Comparison of ENCODE assay signal across 25 cellular contexts in genomic region chr21:41712730-41713129, GRCh38. TPM values are rescaled to one million over a fixed set of nuclear protein-coding genes. Genes with fewer than 3 reads are reported as not detected.
DNase-seq lines count a peak whose midpoint lies in the region; ATAC-seq, FAIRE-seq and TF ChIP-seq lines count a peak whose summit lies in the region.
"Had no signal": no experiment of that assay in that cellular context is flagged by ENCODE, and none has a peak within 500 bp of the region (broad histone marks: within the 10 kb centered on the region; RNA-seq: fewer than 3 reads in every experiment).

No MANE protein-coding gene starts in this region.

- CTCF ChIA-PET in HepG2 (lab: Yijun Ruan, JAX; ENCODE audit: low intra/inter-chr PET ratio, low total read pairs) = no interaction called here
- CTCF ChIA-PET in HEK293T (lab: Yijun Ruan, JAX) = no interaction called here

- H3K4me1 ChIP-seq in GM23338 (ENCODE audit: insufficient read depth) (peaks cover 11% of the 10 kb centered on the region), HepG2 (ENCODE audit: insufficient read depth, low read length) (peaks cover 83% of the 10 kb centered on the region)

- peaks cover 14% of the 10 kb centered on the region for H3K27me3 Mint-ChIP-seq in GM23338 (ENCODE audit: insufficient read depth, low read depth, poor library complexity)
- H3K27me3 Mint-ChIP-seq in type B pancreatic cell = peaks cover 3% of the 10 kb centered on the region
- peaks cover 65% of the 10 kb centered on the region for H3K27me3 Mint-ChIP-seq in stimulated activated memory B cell treated with anti-CD40 and anti-IgM and Interleukin-4, amounts not matched to agents 10 μg/mL and 1 μg/mL and 100 μg/mL, for 72 hours

- intact Hi-C loops in HepG2 (cut with micrococcal nuclease; ENCODE audit: unreplicated experiment) = loop anchor here (2.0 kb wide), 1 partner anchor 34 kb away; no protein-coding TSS in a partner anchor

- H3K4me3 Mint-ChIP-seq in GM23338 (peak overlapping the region; percentile 70), type B pancreatic cell (peak overlapping the region; percentile 59)
- H3K4me3 Mint-ChIP-seq in stimulated activated memory B cell treated with anti-CD40 and anti-IgM and Interleukin-4, amounts not matched to agents 10 μg/mL and 1 μg/mL and 100 μg/mL, for 72 hours = no peak overlapping the region
- H3K4me3 Mint-ChIP-seq: activated naive CD8-positive, alpha-beta T cell treated with anti-CD3 and anti-CD28 coated beads for 36 hours had no signal

- H3K36me3 Mint-ChIP-seq in GM23338 (ENCODE audit: low read depth) (no peaks in the 10 kb centered on the region), type B pancreatic cell (no peaks in the 10 kb centered on the region)
- no peaks in the 10 kb centered on the region for H3K36me3 Mint-ChIP-seq in stimulated activated memory B cell treated with anti-CD40 and anti-IgM and Interleukin-4, amounts not matched to agents 10 μg/mL and 1 μg/mL and 100 μg/mL, for 72 hours
- H3K36me3 Mint-ChIP-seq: activated naive CD8-positive, alpha-beta T cell treated with anti-CD3 and anti-CD28 coated beads for 36 hours had no signal

- FAIRE-seq in HepG2 (lab: Jason Lieb, UNC) = peak; percentile 69
- FAIRE-seq: colon, TTC549 had no signal

- H3K9me2 ChIP-seq in GM23338 (ENCODE audit: insufficient read depth) = no peaks in the 10 kb centered on the region

- ATAC-seq in GM23338 (no peak), HepG2 (peak; percentile 5; the same call in 1 of the 3 replicates)
- ATAC-seq in stimulated activated memory B cell treated with anti-CD40 and anti-IgM and Interleukin-4, amounts not matched to agents 10 μg/mL and 1 μg/mL and 100 μg/mL, for 72 hours = no peak

- H3K9me3 ChIP-seq in HepG2 (ENCODE audit: low read length) = no peaks in the 10 kb centered on the region
- H3K9me3 ChIP-seq: tibial nerve had no signal

- TF ChIP-seq CTCF in GM23338 (conservative IDR thresholded peaks at IDR 0.05; ENCODE audit: low read depth in 2 of 2) (no peak), HepG2 (CRISPR knock-in tag; IDR thresholded peaks at IDR 0.05) (no peak), type B pancreatic cell (conservative IDR thresholded peaks at IDR 0.05) (no peak)

- no peak overlapping the region for H3K27ac ChIP-seq in GM23338 (ENCODE audit: low read depth)
- H3K27ac ChIP-seq in HepG2 (ENCODE audit: extremely low read length, insufficient read depth, low read length) = peak overlapping the region; percentile 63

- H4K20me1 ChIP-seq in GM23338 (replicated peaks; ENCODE audit: insufficient read depth) (no peaks in the 10 kb centered on the region), HepG2 (ENCODE audit: insufficient read depth, low read length) (no peaks in the 10 kb centered on the region)

- POLR2A ChIA-PET in HepG2 (lab: Yijun Ruan, JAX) = interaction anchor here (2.6 to 4.5 kb wide), 3 partner anchors 27 to 54 kb away, joined by 19 to 106 read pairs (median 55); partner anchors contain the start of gene RIPK4
- POLR2A ChIA-PET in HEK293T (lab: Yijun Ruan, JAX) = no interaction called here

- TF ChIP-seq POLR2A in HepG2 (IDR thresholded peaks at IDR 0.05; ENCODE audit: insufficient read depth in 1 of 2, low read depth in 2 of 2, low read length in 2 of 2) = no peak

- no peak for DNase-seq in GM23338 (ENCODE audit: low spot score)
- peak; percentile 24 for DNase-seq in NCI-H69 (lab: John Stamatoyannopoulos, UW)
- DNase-seq in HepG2 (ENCODE audit: low spot score) = peak; percentile 76
- DNase-seq in type B pancreatic cell (ENCODE audit: extremely low spot score, unreplicated experiment) = no peak
- DNase-seq in germinal center (ENCODE audit: low spot score) = no peak
- DNase-seq in HEK293T (ENCODE audit: extremely low spot score) = no peak
- DNase-seq: activated CD4-positive, alpha-beta T cell treated with anti-CD3 and anti-CD28 coated beads for 4 hours; activated effector memory CD4-positive, alpha-beta T cell treated with Interleukin-2 at 50 U/mL for 16 hours; activated naive CD8-positive, alpha-beta T cell treated with anti-CD3 and anti-CD28 coated beads for 36 hours; activated T-cell treated with anti-CD3 and anti-CD28 coated beads for 4 hours; C1 segment of cervical spinal cord; effector CD4-positive, alpha-beta T cell; erythroblast; head of caudate nucleus; KBM-7; NCI-H2081 treated with DMSO at 0.1 percent for 48 hours; NCI-H82; stimulated activated CD4-positive, alpha-beta T cell treated with anti-CD3 and anti-CD28 coated beads, Interleukin-1b, Interleukin-23, amount 100 ng/mL, for 48 hours; T-helper 1 cell had no signal

- TF ChIP-seq RAD21 in HepG2 (CRISPR knock-in tag; IDR thresholded peaks at IDR 0.05) = no peak

- H3K4me1 Mint-ChIP-seq in GM23338 (peaks cover 50% of the 10 kb centered on the region), type B pancreatic cell (ENCODE audit: unreplicated experiment) (peaks cover 43% of the 10 kb centered on the region)
- H3K4me1 Mint-ChIP-seq in stimulated activated memory B cell treated with anti-CD40 and anti-IgM and Interleukin-4, amounts not matched to agents 10 μg/mL and 1 μg/mL and 100 μg/mL, for 72 hours = no peaks in the 10 kb centered on the region
- H3K4me1 Mint-ChIP-seq: activated naive CD8-positive, alpha-beta T cell treated with anti-CD3 and anti-CD28 coated beads for 36 hours had no signal

- no peaks in the 10 kb centered on the region for H3F3A ChIP-seq in GM23338 (replicated peaks; ENCODE audit: low read depth)

- H3K27me3 ChIP-seq in GM23338 (ENCODE audit: insufficient read depth) (peaks cover 4% of the 10 kb centered on the region; the same call in 1 of the 2 replicates), HepG2 (ENCODE audit: control insufficient read depth in 1 of 2, insufficient read depth in 2 of 2, low read length in 2 of 2) (no peaks in the 10 kb centered on the region)

- in situ Hi-C loops in HepG2 (cut with HindIII; ENCODE audit: extremely low pct_ligation_motif_present, low pct_unique_long_range_greater_than_20kb) = no loop called here

- H3K36me3 ChIP-seq in GM23338 (ENCODE audit: insufficient read depth) = no peaks in the 10 kb centered on the region
- H3K36me3 ChIP-seq in HepG2 (replicated peaks in 1 of 2; ENCODE audit: control insufficient read depth in 1 of 2, insufficient read depth in 2 of 2, low read length in 2 of 2) = no peaks in the 10 kb centered on the region
- H3K36me3 ChIP-seq: tibial nerve had no signal

- BruUV-seq in HepG2 (replicated peaks; lab: Mats Ljungman, UMichigan) = no TSS peak

- H3K4me2 ChIP-seq in GM23338 (peak overlapping the region; percentile 82), HepG2 (ENCODE audit: low read depth, low read length) (peak overlapping the region; percentile 98)

- H3K27ac Mint-ChIP-seq in GM23338 = no peak overlapping the region
- H3K27ac Mint-ChIP-seq in type B pancreatic cell = peak overlapping the region; percentile 62
- H3K27ac Mint-ChIP-seq in stimulated activated memory B cell treated with anti-CD40 and anti-IgM and Interleukin-4, amounts not matched to agents 10 μg/mL and 1 μg/mL and 100 μg/mL, for 72 hours = no peak overlapping the region
- H3K27ac Mint-ChIP-seq: activated naive CD8-positive, alpha-beta T cell treated with anti-CD3 and anti-CD28 coated beads for 36 hours had no signal

- H3K4me3 ChIP-seq in GM23338 (peak overlapping the region; percentile 65), HepG2 (replicated peaks in 1 of 3; ENCODE audit: insufficient read depth in 1 of 3, low read depth in 2 of 3, low read length in 3 of 3) (peak overlapping the region; percentile 38 to 73 (median 38); a peak in 5 of 6 replicates)
- H3K4me3 ChIP-seq: skin epidermis, tibial nerve had no signal

- TF ChIP-seq EP300 in HepG2 (IDR thresholded peaks at IDR 0.05; ENCODE audit: low read depth in 2 of 2, low read length in 2 of 2) (peak in 1 of 2 experiments; percentile 62; a peak in 2 of 4 replicates), HepG2 (CRISPR knock-in tag; IDR thresholded peaks at IDR 0.05; ENCODE audit: borderline replicate concordance) (no peak)

- H3K79me2 ChIP-seq in GM23338 (replicated peaks; ENCODE audit: insufficient read depth) (no peaks in the 10 kb centered on the region), HepG2 (ENCODE audit: insufficient read depth, low read length) (no peaks in the 10 kb centered on the region)

- H2AFZ ChIP-seq in GM23338 (peak overlapping the region; percentile 93; the same call in 1 of the 2 replicates), HepG2 (ENCODE audit: low read length) (no peak overlapping the region)

- 3% methylated on average over 9 of the region's 9 CpGs for WGBS in HepG2 (ENCODE audit: low lambda C conversion rate)

- peak overlapping the region; percentile 83; the same call in 1 of the 2 replicates for H3K9ac ChIP-seq in HepG2 (ENCODE audit: insufficient read depth, low read depth, low read length)

- H3K9me3 Mint-ChIP-seq in GM23338 (no peaks in the 10 kb centered on the region; the same call in 2 of the 3 replicates), type B pancreatic cell (no peaks in the 10 kb centered on the region)
- no peaks in the 10 kb centered on the region for H3K9me3 Mint-ChIP-seq in stimulated activated memory B cell treated with anti-CD40 and anti-IgM and Interleukin-4, amounts not matched to agents 10 μg/mL and 1 μg/mL and 100 μg/mL, for 72 hours
- H3K9me3 Mint-ChIP-seq: activated naive CD8-positive, alpha-beta T cell treated with anti-CD3 and anti-CD28 coated beads for 36 hours had no signal

RNA-seq across cellular contexts. Expression of gene RIPK4, which starts 54.1 kb away (rescaled TPM):
- total RNA-seq in GM23338 (2014; rRNA removed; shearing (Covaris generic)) = 9.2 and 9.9 TPM in 2 replicates
- polyA plus RNA-seq in GM23338 (2016; fragmentation: Nextera tagmentation; extraction: Ambion mirVana) = 2.5 and 2.7 TPM in 2 replicates
- total RNA-seq in HepG2 (2016; rRNA removed; fragmentation: Illumina TruSeq; extraction: Trizol) = 4.9 and 5.3 TPM in 2 replicates
- 0.51 and 0.71 TPM in 2 replicates for total RNA-seq in HepG2 (2016; cell fraction: cytosol; rRNA removed; fragmentation: Illumina TruSeq; extraction: Trizol; ENCODE audit: low read depth)
- 4.4 and 5.2 TPM in 2 replicates for total RNA-seq in HepG2 (2016; cell fraction: insoluble cytoplasmic fraction; rRNA removed; fragmentation: Illumina TruSeq; extraction: Trizol)
- total RNA-seq in HepG2 (2016; cell fraction: membrane; rRNA removed; fragmentation: Illumina TruSeq; extraction: Trizol) = 2.1 and 2.3 TPM in 2 replicates
- 3.5 and 4.3 TPM in 2 replicates for total RNA-seq in HepG2 (2016; cell fraction: nucleus; rRNA removed; fragmentation: Illumina TruSeq; extraction: Trizol)
- polyA plus RNA-seq in HepG2 (2011; rRNA removed) = 3.1 and 3.7 TPM in 2 replicates
- 2.8 TPM in 2 replicates for polyA plus RNA-seq in HepG2 (2011; cell fraction: cytosol; rRNA removed)
- polyA plus RNA-seq in HepG2 (2011; cell fraction: nucleus; rRNA removed) = 11.6 and 15.3 TPM in 2 replicates
- 5.1 and 8.2 TPM in 2 replicates for polyA plus RNA-seq in HepG2 (2012)
- 0.29 and 0.38 TPM in 2 replicates for polyA plus RNA-seq in HepG2 (2016; cell fraction: cytosol; fragmentation: Illumina TruSeq; extraction: Trizol; ENCODE audit: low read depth)
- polyA plus RNA-seq in HepG2 (2016; cell fraction: insoluble cytoplasmic fraction; fragmentation: Illumina TruSeq; extraction: Trizol; ENCODE audit: low read depth) = 3.7 and 4.2 TPM in 2 replicates
- polyA plus RNA-seq in HepG2 (2016; cell fraction: membrane; fragmentation: Illumina TruSeq; extraction: Trizol; ENCODE audit: low read depth) = 0.65 and 1.0 TPM in 2 replicates
- polyA plus RNA-seq in HepG2 (2016; cell fraction: nucleus; fragmentation: Illumina TruSeq; extraction: Trizol; ENCODE audit: insufficient read depth, low read depth) = 6.2 and 7.7 TPM in 2 replicates
- 0.70 and 14.5 TPM in 2 replicates for polyA minus RNA-seq in HepG2 (2011; rRNA and poly(A)+ RNA removed; ENCODE audit: low replicate concordance)
- polyA minus RNA-seq in HepG2 (2011; cell fraction: cytosol; rRNA and poly(A)+ RNA removed) = 6.3 and 8.3 TPM in 2 replicates
- polyA minus RNA-seq in HepG2 (2011; cell fraction: nucleus; rRNA and poly(A)+ RNA removed) = 4.6 and 8.5 TPM in 2 replicates
- total RNA-seq in type B pancreatic cell (ENCODE audit: low replicate concordance) = 13.7 and 30.3 TPM in 2 replicates
- total RNA-seq: fibroblast of villous mesenchyme had no signal

Comparison
In these comparisons a context has a peak if more than half of its experiments do, and no peak if none do; other contexts are left out.
1. DNase-seq: peak in NCI-H69 (single experiment) and HepG2 (single experiment); none in GM23338 (single experiment), type B pancreatic cell (single experiment), germinal center (single experiment) and HEK293T (single experiment).